ENCODE assay signal across 21 cellular contexts in the genomic region with DNA sequence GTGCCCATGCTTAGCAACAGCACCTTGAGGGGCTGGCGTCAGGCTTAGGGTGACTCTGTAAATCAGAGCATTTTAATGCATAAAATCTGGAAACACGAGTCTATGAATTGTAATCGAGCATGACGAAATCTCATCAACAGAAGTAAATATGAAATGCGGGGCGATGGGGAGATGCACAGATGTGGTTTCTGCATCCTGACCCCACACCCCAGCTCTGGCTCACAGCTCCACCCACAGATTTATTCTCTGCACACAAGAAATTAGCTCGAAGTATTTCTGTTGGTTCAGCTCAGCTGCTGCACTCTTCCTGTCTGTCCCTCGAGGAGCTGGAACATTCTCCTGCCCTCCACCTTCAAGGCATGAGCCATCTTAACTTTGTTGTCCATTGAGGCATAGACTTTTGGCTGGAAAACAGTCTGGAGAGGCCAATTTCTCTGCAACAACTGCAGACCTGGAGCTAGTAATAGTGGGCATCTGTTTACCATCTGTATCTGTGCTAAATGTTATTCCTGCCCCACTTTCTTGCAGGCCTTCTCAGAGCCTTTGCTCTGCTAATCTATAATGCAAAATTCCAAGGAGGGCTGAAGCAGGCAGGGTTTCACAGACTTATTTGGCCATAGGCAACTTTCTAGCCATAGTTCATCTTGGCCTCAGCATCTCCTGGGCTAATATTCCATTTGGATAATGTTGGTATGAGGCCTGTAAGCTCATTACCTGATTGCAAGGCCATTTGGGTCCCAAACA.
DNase-seq lines count a peak whose midpoint lies in the region; ATAC-seq and TF ChIP-seq lines count a peak whose summit lies in the region.
"Had no signal": no experiment of that assay in that cellular context is flagged by ENCODE, and none has a peak within 500 bp of the region (broad histone marks: within the 10 kb centered on the region; RNA-seq: fewer than 3 reads in every experiment).

No MANE protein-coding gene starts in this region.

- H3K27ac Mint-ChIP-seq in CD8-positive, alpha-beta T cell = peak overlapping the region; percentile 66
- no peak overlapping the region for H3K27ac Mint-ChIP-seq in naive thymus-derived CD4-positive, alpha-beta T cell
- H3K27ac Mint-ChIP-seq: CD4-positive, CD25-positive, alpha-beta regulatory T cell; GM23338 had no signal

- no peaks in the 10 kb centered on the region for H3K36me3 Mint-ChIP-seq in CD8-positive, alpha-beta T cell
- no peaks in the 10 kb centered on the region for H3K36me3 Mint-ChIP-seq in naive thymus-derived CD4-positive, alpha-beta T cell
- H3K36me3 Mint-ChIP-seq: CD4-positive, CD25-positive, alpha-beta regulatory T cell had no signal

- H3K9me3 Mint-ChIP-seq in CD8-positive, alpha-beta T cell = no peaks in the 10 kb centered on the region
- peaks cover 0 to 3% (median 0%) of the 10 kb centered on the region in 11 donors for H3K9me3 Mint-ChIP-seq in naive thymus-derived CD4-positive, alpha-beta T cell
- H3K9me3 Mint-ChIP-seq: GM23338 had no signal

- intact Hi-C loops in CD8-positive, alpha-beta T cell (cut with DNase I, micrococcal nuclease) = no loop called here
- intact Hi-C loops in naive thymus-derived CD4-positive, alpha-beta T cell (cut with micrococcal nuclease) = no loop called here

- H3K4me3 Mint-ChIP-seq in CD8-positive, alpha-beta T cell = no peak overlapping the region
- no peak overlapping the region for H3K4me3 Mint-ChIP-seq in naive thymus-derived CD4-positive, alpha-beta T cell
- H3K4me3 Mint-ChIP-seq: CD4-positive, CD25-positive, alpha-beta regulatory T cell; GM23338 had no signal

- no peaks in the 10 kb centered on the region for H3K27me3 ChIP-seq in CD8-positive, alpha-beta T cell (ENCODE audit: insufficient read depth, low read length)
- H3K27me3 ChIP-seq in naive thymus-derived CD4-positive, alpha-beta T cell (ENCODE audit: control insufficient read depth in 2 of 2, insufficient read depth in 2 of 2, low read length in 2 of 2) = no peaks in the 10 kb centered on the region

- CTCF ChIA-PET in CD8-positive, alpha-beta T cell (lab: Charles Lee) = interaction anchor here (1.6 kb wide), 1 partner anchor 26 kb away, joined by 4 read pairs; no protein-coding TSS in a partner anchor
- CTCF ChIA-PET in naive thymus-derived CD4-positive, alpha-beta T cell (lab: Charles Lee) = no interaction called here

- ATAC-seq in CD8-positive, alpha-beta T cell = peak; percentile 31
- ATAC-seq in naive thymus-derived CD4-positive, alpha-beta T cell = peak; percentile 42
- ATAC-seq: GM23338 had no signal

- POLR2A ChIA-PET in CD8-positive, alpha-beta T cell (lab: Charles Lee) = no interaction called here
- POLR2A ChIA-PET in naive thymus-derived CD4-positive, alpha-beta T cell (lab: Charles Lee) = no interaction called here

- peak; percentile 43 for DNase-seq in NK-92 treated with Interleukin-12 subunit alpha and Interleukin-12 subunit beta, amount 100 ng/mL, for 24 hours (lab: John Stamatoyannopoulos, UW)
- DNase-seq in NK-92 (lab: John Stamatoyannopoulos, UW; ENCODE audit: unreplicated experiment) (no peak), NCI-H524 (lab: John Stamatoyannopoulos, UW) (no peak), KBM-7 (no peak), COLO668 (lab: John Stamatoyannopoulos, UW; ENCODE audit: unreplicated experiment) (no peak)
- DNase-seq in CD8-positive, alpha-beta T cell = peak in 1 of 7 experiments; percentile 49
- DNase-seq in naive thymus-derived CD4-positive, alpha-beta T cell = no peak
- DNase-seq: AML-193; CD4-positive, CD25-positive, alpha-beta regulatory T cell; HCEC 1CT; IMR-90; NCI-H1092 treated with DMSO at 0.1 percent for 48 hours; NCI-H2081; NCI-H2171 treated with DMSO at 0.1 percent for 48 hours; NCI-H446; OCI-M1; Right ventricle myocardium superior had no signal

- H3K4me1 ChIP-seq in CD8-positive, alpha-beta T cell (ENCODE audit: insufficient read depth, low read length) = peaks cover 10% of the 10 kb centered on the region
- peaks cover 0 to 29% of the 10 kb centered on the region in 2 donors for H3K4me1 ChIP-seq in naive thymus-derived CD4-positive, alpha-beta T cell (ENCODE audit: control insufficient read depth in 2 of 2, insufficient read depth in 2 of 2, low read length in 2 of 2)

- H3K36me3 ChIP-seq in CD8-positive, alpha-beta T cell (ENCODE audit: insufficient read depth, low read length) = no peaks in the 10 kb centered on the region
- H3K36me3 ChIP-seq in naive thymus-derived CD4-positive, alpha-beta T cell (ENCODE audit: control insufficient read depth in 2 of 3, insufficient read depth in 3 of 3, low read length in 3 of 3) = no peaks in the 10 kb centered on the region

- no peak overlapping the region for H3K4me3 ChIP-seq in CD8-positive, alpha-beta T cell (ENCODE audit: low read depth, low read length)
- no peak overlapping the region for H3K4me3 ChIP-seq in naive thymus-derived CD4-positive, alpha-beta T cell (ENCODE audit: low read length)
- H3K4me3 ChIP-seq: GM23338, SK-N-MC had no signal

- in situ Hi-C loops in KBM-7 (cut with MboI; ENCODE audit: low pct_unique_long_range_greater_than_20kb, low sequenced_read_pairs) = no loop called here

- TF ChIP-seq CTCF in CD8-positive, alpha-beta T cell (IDR thresholded peaks at IDR 0.05) = no peak

- H3K27me3 Mint-ChIP-seq in CD8-positive, alpha-beta T cell (ENCODE audit: low read depth) = peaks cover 9% of the 10 kb centered on the region
- H3K27me3 Mint-ChIP-seq in naive thymus-derived CD4-positive, alpha-beta T cell = peaks cover 0 to 21% (median 9%) of the 10 kb centered on the region in 5 donors

- H3K27ac ChIP-seq in CD8-positive, alpha-beta T cell (ENCODE audit: low read depth, low read length) = no peak overlapping the region
- peak overlapping the region; percentile 64 for H3K27ac ChIP-seq in angular gyrus (ENCODE audit: low read depth, low read length)
- no peak overlapping the region for H3K27ac ChIP-seq in naive thymus-derived CD4-positive, alpha-beta T cell (ENCODE audit: low read depth, low read length)
- H3K27ac ChIP-seq: 22Rv1, SK-N-MC had no signal

- H3K4me1 Mint-ChIP-seq in CD8-positive, alpha-beta T cell (ENCODE audit: low read depth) = peaks cover 14% of the 10 kb centered on the region
- H3K4me1 Mint-ChIP-seq in naive thymus-derived CD4-positive, alpha-beta T cell = peaks cover 0 to 5% (median 0%) of the 10 kb centered on the region in 7 donors
- H3K4me1 Mint-ChIP-seq: CD4-positive, CD25-positive, alpha-beta regulatory T cell had no signal

- H3K9me3 ChIP-seq in CD8-positive, alpha-beta T cell (ENCODE audit: low read length) = no peaks in the 10 kb centered on the region
- H3K9me3 ChIP-seq in naive thymus-derived CD4-positive, alpha-beta T cell (ENCODE audit: control insufficient read depth in 2 of 3, low read length in 3 of 3) = no peaks in the 10 kb centered on the region
